In the genomic region with DNA sequence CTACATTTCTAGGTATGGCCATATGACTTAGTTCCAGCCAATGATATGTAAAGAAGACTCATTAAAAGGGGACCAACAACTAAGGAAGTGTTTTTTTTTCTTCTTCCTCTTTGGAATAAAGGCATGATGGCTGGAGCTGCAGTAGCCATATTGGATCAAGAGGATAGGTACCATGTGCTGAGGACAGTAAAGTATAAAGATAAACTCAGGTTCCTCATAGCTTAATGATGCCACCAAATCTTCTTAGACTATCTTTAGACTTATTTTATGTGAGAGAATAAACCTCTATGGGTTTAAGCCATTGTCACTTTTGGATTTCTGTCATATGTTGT, we compare ENCODE assay signal across 30 cellular contexts.
"Had no signal": no experiment of that assay in that cellular context is flagged by ENCODE, and none has a peak within 500 bp of the region (broad histone marks: within the 10 kb centered on the region; RNA-seq: fewer than 3 reads in every experiment).

No MANE protein-coding gene starts in this region.

- H3K27ac ChIP-seq: body of pancreas, gastroesophageal sphincter, hepatocyte, left ventricle myocardium inferior, pancreas, prostate gland, skin epidermis, uterus had no signal

- ATAC-seq: body of pancreas, gastroesophageal sphincter, pancreas, sciatic nerve, T-helper 17 cell, WTC11 had no signal

- H3K36me3 Mint-ChIP-seq: activated naive CD4-positive, alpha-beta T cell treated with anti-CD3 and anti-CD28 coated beads, Interleukin-2, amount 50 U/mL, for 24 hours; mesothelial cell of epicardium; type B pancreatic cell; WTC11 had no signal

- H3K4me1 Mint-ChIP-seq: naive B cell, neural crest cell, WTC11 had no signal

- H3K36me3 ChIP-seq: gastroesophageal sphincter, left ventricle myocardium inferior, pancreas, prostate gland, uterus had no signal

- H3K4me2 ChIP-seq: hepatocyte had no signal

- H3K9me3 ChIP-seq: body of pancreas, gastroesophageal sphincter, pancreas, prostate gland, uterus had no signal

- H3K27me3 ChIP-seq: body of pancreas, gastroesophageal sphincter, hepatocyte, pancreas, uterus had no signal

- H3K27me3 Mint-ChIP-seq: activated naive CD4-positive, alpha-beta T cell treated with anti-CD3 and anti-CD28 coated beads, Interleukin-2, amount 50 U/mL, for 24 hours; naive B cell; stimulated activated naive CD8-positive, alpha-beta T cell treated with anti-CD3 and anti-CD28 coated beads, Interleukin-15, amount 100 ng/mL, for 72 hours; T-helper 17 cell; type B pancreatic cell had no signal

- DNase-seq: activated CD4-positive, alpha-beta T cell treated with anti-CD3 and anti-CD28 coated beads for 1 hour; activated CD8-positive, alpha-beta memory T cell treated with anti-CD3 and anti-CD28 coated beads for 24 hours; activated gamma-delta T cell treated with Interleukin-2 at 50 U/mL for 16 hours; anterior cingulate cortex; body of pancreas; effector CD8-positive, alpha-beta T cell; erythroblast; islet precursor cell; left ventricle myocardium inferior; naive B cell; nucleus accumbens; pancreas; retina; stimulated activated CD4-positive, alpha-beta T cell treated with anti-CD3 and anti-CD28 coated beads, Interleukin-12 subunit alpha, Interleukin-12 subunit beta, amount 100 ng/mL, for 4 hours; stimulated activated CD4-positive, alpha-beta T cell treated with anti-CD3 and anti-CD28 coated beads, Interleukin-4, amount 100 ng/mL, for 1 hour; substantia nigra; T-helper 17 cell; uterus had no signal

- H3K4me3 ChIP-seq: body of pancreas, gastroesophageal sphincter, hepatocyte, left ventricle myocardium inferior, lung, pancreas, prostate gland, skin epidermis, uterus had no signal

- H3K4me3 Mint-ChIP-seq: activated naive CD4-positive, alpha-beta T cell treated with anti-CD3 and anti-CD28 coated beads, Interleukin-2, amount 50 U/mL, for 24 hours; mesothelial cell of epicardium; naive B cell; neural crest cell; T-helper 17 cell; type B pancreatic cell; WTC11 had no signal

- H3K27ac Mint-ChIP-seq: activated naive CD4-positive, alpha-beta T cell treated with anti-CD3 and anti-CD28 coated beads, Interleukin-2, amount 50 U/mL, for 24 hours; mesothelial cell of epicardium; naive B cell; T-helper 17 cell; type B pancreatic cell; WTC11 had no signal

- H3K79me2 ChIP-seq: hepatocyte had no signal

- H2AFZ ChIP-seq: hepatocyte had no signal

- H3K4me1 ChIP-seq: left ventricle myocardium inferior, pancreas, prostate gland, uterus had no signal
